Comparison of ENCODE assay signal across 8 cellular contexts in the genomic region with DNA sequence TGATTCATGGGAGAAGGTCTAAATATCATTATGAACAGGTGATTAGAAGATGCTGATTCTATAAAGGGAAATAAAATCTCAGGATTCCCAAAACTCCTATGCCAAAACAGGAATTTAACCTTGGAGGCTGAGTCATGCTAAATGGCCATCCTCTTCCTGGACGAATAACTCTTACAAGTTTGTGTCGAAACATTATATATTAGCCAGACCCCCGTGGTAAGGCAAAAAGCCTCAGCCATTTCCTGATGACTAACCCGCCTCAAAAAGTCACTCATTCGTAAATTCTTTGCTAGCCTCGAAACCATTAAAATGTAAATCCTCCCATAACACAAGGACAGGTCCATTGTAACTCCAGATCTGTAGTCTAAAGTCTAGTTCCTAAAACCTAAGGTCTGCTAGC. TPM values are rescaled to one million over a fixed set of nuclear protein-coding genes. Genes with fewer than 3 reads are reported as not detected.
DNase-seq lines count a peak whose midpoint lies in the region; ATAC-seq and TF ChIP-seq lines count a peak whose summit lies in the region.

No MANE protein-coding gene starts in this region.

- peaks cover 4% of the 10 kb centered on the region for H3K4me1 ChIP-seq in mucosa of descending colon (ENCODE audit: low read depth)

- intact Hi-C loops in mucosa of descending colon (cut with DNase I, micrococcal nuclease): no loop called here

- TF ChIP-seq CTCF in mucosa of descending colon (IDR thresholded peaks at IDR 0.05): no peak

- H3K36me3 ChIP-seq in mucosa of descending colon (ENCODE audit: low read depth): no peaks in the 10 kb centered on the region

- H3K9me3 ChIP-seq in mucosa of descending colon: no peaks in the 10 kb centered on the region

- H3K4me3 ChIP-seq in mucosa of descending colon: no peak overlapping the region

- ATAC-seq in GM18517 (IDR thresholded peaks at IDR 0.05; ENCODE audit: unreplicated experiment) (peak; percentile 52), HG03139 (IDR thresholded peaks at IDR 0.05; ENCODE audit: unreplicated experiment) (peak; percentile 74), HG03025 (IDR thresholded peaks at IDR 0.05; ENCODE audit: low FRiP score, unreplicated experiment) (no peak), mucosa of descending colon (no peak)

- DNase-seq in amniotic stem cell (lab: John Stamatoyannopoulos, UW) (peak; percentile 74), non-pigmented ciliary epithelial cell (ENCODE audit: low read depth) (peak; percentile 78), NCI-H510A (lab: John Stamatoyannopoulos, UW) (no peak), mucosa of descending colon (no peak)
- no peak for DNase-seq in activated effector memory CD4-positive, alpha-beta T cell treated with anti-CD3 and anti-CD28 coated beads, Interleukin-2, amount 50 U/mL, for 16 hours

RNA-seq across cellular contexts. Expression of gene CUL2, which starts 32.0 kb away (rescaled TPM):
- total RNA-seq in mucosa of descending colon: 10 to 100 TPM; 18.5 to 40.4 (median 24.7) TPM

Comparison
In these comparisons a context has a peak if more than half of its experiments do, and no peak if none do; other contexts are left out.
1. ATAC-seq: peak in GM18517 (single experiment) and HG03139 (single experiment); none in HG03025 (single experiment) and mucosa of descending colon (single experiment).
2. DNase-seq: peak in amniotic stem cell (single experiment) and non-pigmented ciliary epithelial cell (single experiment); none in activated effector memory CD4-positive, alpha-beta T cell treated with anti-CD3 and anti-CD28 coated beads, Interleukin-2, amount 50 U/mL, for 16 hours (single experiment), NCI-H510A (single experiment) and mucosa of descending colon (0 of 3).